Comparison of ENCODE assay signal across 1 cellular context in genomic region chrX:18855919-18856644, GRCh38.
A peak's percentile ranks its signal among the peaks of the same experiment; 100 is the strongest.
TF ChIP-seq lines count a peak whose summit lies in the region.

No MANE protein-coding gene starts in this region.

TF ChIP-seq in GM12878, 131 proteins besides CTCF, POLR2A, EP300 and RAD21 (continued from another document):
- no peak for TF ChIP-seq REST (IDR thresholded peaks at IDR 0.05; ENCODE audit: low read depth, low read length)
- TF ChIP-seq SMC3 (IDR thresholded peaks at IDR 0.05; ENCODE audit: borderline replicate concordance, low read length): peak; percentile 26; the same call in 1 of the 2 replicates
- peak; percentile 96 for TF ChIP-seq SMAD1 (IDR thresholded peaks at IDR 0.05; ENCODE audit: low read depth, partially characterized antibody)
- TF ChIP-seq MTA3 (IDR thresholded peaks at IDR 0.05; ENCODE audit: borderline replicate concordance, low read length): peak; percentile 62; the same call in 1 of the 2 replicates
- peak; percentile 93 for TF ChIP-seq EED (IDR thresholded peaks at IDR 0.05; ENCODE audit: low read depth)
- TF ChIP-seq MEF2A (IDR thresholded peaks at IDR 0.05; ENCODE audit: insufficient read depth, low read depth, low read length): no peak
- no peak; the same call in 1 of the 2 replicates for TF ChIP-seq ZNF687 (IDR thresholded peaks at IDR 0.05)
- peak; percentile 27; the same call in 1 of the 2 replicates for TF ChIP-seq ZNF384 (IDR thresholded peaks at IDR 0.05; ENCODE audit: borderline replicate concordance, low read depth, low read length)
- TF ChIP-seq ATF2 (IDR thresholded peaks at IDR 0.05; ENCODE audit: low read length): peak; percentile 99
- no peak for TF ChIP-seq PAX8 (IDR thresholded peaks at IDR 0.05)
- 0 out of 2 replicates have a peak, but pooled peaks have one; percentile 24 for TF ChIP-seq STAT3 (IDR thresholded peaks at IDR 0.05; ENCODE audit: low read depth, low read length)
- TF ChIP-seq HSF1 (IDR thresholded peaks at IDR 0.05; ENCODE audit: low read depth, low read length): no peak
- peak; percentile 100 for TF ChIP-seq RUNX3 (IDR thresholded peaks at IDR 0.05; ENCODE audit: low read length)
- no peak for TF ChIP-seq TARDBP (IDR thresholded peaks at IDR 0.05; ENCODE audit: borderline replicate concordance)
- no peak for TF ChIP-seq BRCA1 (IDR thresholded peaks at IDR 0.05; ENCODE audit: low read depth, low read length)
- peak; percentile 100 for TF ChIP-seq GATAD2B (conservative IDR thresholded peaks at IDR 0.05; ENCODE audit: low read depth)
- 0 out of 2 replicates have a peak, but pooled peaks have one; percentile 35 for TF ChIP-seq RAD51 (IDR thresholded peaks at IDR 0.05)
- peak; percentile 100 for TF ChIP-seq CUX1 (IDR thresholded peaks at IDR 0.05; ENCODE audit: insufficient replicate concordance, low read depth, low read length)
- 0 out of 2 replicates have a peak, but pooled peaks have one; percentile 9 for TF ChIP-seq PAX5 (IDR thresholded peaks at IDR 0.05; ENCODE audit: borderline replicate concordance, low read depth, low read length)
- TF ChIP-seq SKIL (IDR thresholded peaks at IDR 0.05; ENCODE audit: low read depth, poor library complexity, severe bottlenecking): peak; percentile 62
